ENCODE assay signal across 18 cellular contexts in the genomic region with DNA sequence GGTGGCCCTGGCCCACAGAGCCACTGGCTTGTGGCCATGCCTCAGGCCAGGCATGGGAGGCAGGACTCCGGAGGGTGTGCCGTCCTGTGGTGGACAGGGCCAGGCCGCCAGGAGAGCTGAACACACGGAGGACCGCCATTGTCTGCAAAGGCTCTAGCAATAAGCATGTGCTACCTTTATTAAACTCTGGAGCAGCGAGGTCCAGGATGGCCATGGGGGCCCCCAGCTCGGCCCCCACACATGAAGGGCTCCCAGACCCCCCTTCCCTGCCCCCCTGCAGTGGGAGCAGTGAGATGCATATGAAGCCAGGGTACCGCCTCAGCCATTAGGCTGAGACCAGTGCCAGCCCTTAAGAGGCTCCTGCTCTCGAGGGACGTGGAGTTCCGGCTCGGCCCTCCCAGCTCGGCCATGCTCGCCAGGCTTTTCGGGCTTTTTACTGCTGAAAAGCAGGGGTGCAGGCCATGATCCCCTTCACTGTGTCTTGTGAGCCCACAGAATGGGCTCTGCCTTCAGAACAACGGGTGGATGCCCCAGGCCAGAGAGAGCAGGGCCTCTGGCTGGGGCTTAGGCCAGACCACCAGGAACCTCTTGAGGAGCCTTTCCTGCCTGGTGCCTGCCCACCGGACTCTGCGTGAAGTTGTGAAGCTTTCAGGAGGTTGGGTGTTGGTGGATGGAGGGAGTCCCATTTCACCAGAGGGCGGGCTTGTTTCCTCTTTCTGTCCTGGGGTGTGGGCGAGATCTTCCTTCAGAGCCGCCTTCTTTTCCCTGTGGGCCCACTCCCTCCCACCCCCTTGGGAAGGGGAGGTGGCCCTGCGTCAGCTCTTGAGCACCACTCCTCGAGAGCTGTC. TPM values are rescaled to one million over a fixed set of nuclear protein-coding genes. Genes with fewer than 3 reads are reported as not detected.
DNase-seq lines count a peak whose midpoint lies in the region; ATAC-seq and TF ChIP-seq lines count a peak whose summit lies in the region.
"Had no signal": no experiment of that assay in that cellular context is flagged by ENCODE, and none has a peak within 500 bp of the region (broad histone marks: within the 10 kb centered on the region; RNA-seq: fewer than 3 reads in every experiment).

No MANE protein-coding gene starts in this region.

- H3K9me3 ChIP-seq in right atrium auricular region (no peaks in the 10 kb centered on the region), endodermal cell (ENCODE audit: control insufficient read depth, low read length) (no peaks in the 10 kb centered on the region), upper lobe of right lung (no peaks in the 10 kb centered on the region), transverse colon (no peaks in the 10 kb centered on the region)
- no peaks in the 10 kb centered on the region for H3K9me3 ChIP-seq in CD8-positive, alpha-beta memory T cell (ENCODE audit: low read length)

- H3K4me1 Mint-ChIP-seq in endodermal cell, result peaks cover 10% of the 10 kb centered on the region
- H3K4me1 Mint-ChIP-seq in CD8-positive, alpha-beta memory T cell, result peaks cover 23 to 46% (median 25%) of the 10 kb centered on the region in 3 donors

- H3K4me3 ChIP-seq in right atrium auricular region (no peak overlapping the region), endodermal cell (ENCODE audit: low read length) (no peak overlapping the region), upper lobe of right lung (no peak overlapping the region), transverse colon (no peak overlapping the region)
- no peak overlapping the region for H3K4me3 ChIP-seq in CD8-positive, alpha-beta memory T cell (ENCODE audit: low read length)
- H3K4me3 ChIP-seq: lung had no signal

- TF ChIP-seq POLR2A in transverse colon (IDR thresholded peaks at IDR 0.05), result no peak

- no peaks in the 10 kb centered on the region for H3K9me3 Mint-ChIP-seq in endodermal cell
- H3K9me3 Mint-ChIP-seq in CD8-positive, alpha-beta memory T cell, result no peaks in the 10 kb centered on the region
- H3K9me3 Mint-ChIP-seq: activated CD4-positive, alpha-beta memory T cell treated with anti-CD3 and anti-CD28 coated beads, Interleukin-2, amount 10 ng/mL, durations not matched to agents 7 days and 5 days; naive thymus-derived CD4-positive, alpha-beta T cell had no signal

- no peak overlapping the region for H3K27ac Mint-ChIP-seq in endodermal cell
- H3K27ac Mint-ChIP-seq in CD8-positive, alpha-beta memory T cell, result no peak overlapping the region
- H3K27ac Mint-ChIP-seq: activated CD4-positive, alpha-beta memory T cell treated with anti-CD3 and anti-CD28 coated beads, Interleukin-2, amount 10 ng/mL, durations not matched to agents 7 days and 5 days; naive thymus-derived CD4-positive, alpha-beta T cell had no signal

- TF ChIP-seq CTCF in right atrium auricular region (IDR thresholded peaks at IDR 0.05) (no peak), endodermal cell (conservative IDR thresholded peaks at IDR 0.05) (no peak), upper lobe of right lung (IDR thresholded peaks at IDR 0.05) (no peak), transverse colon (IDR thresholded peaks at IDR 0.05) (no peak)

- H3K4me1 ChIP-seq in right atrium auricular region (peaks cover 0 to 14% of the 10 kb centered on the region in 2 donors), endodermal cell (ENCODE audit: control insufficient read depth, insufficient read depth, low read length) (no peaks in the 10 kb centered on the region), upper lobe of right lung (peaks cover 9% of the 10 kb centered on the region), transverse colon (peaks cover 7 to 18% (median 14%) of the 10 kb centered on the region in 4 donors)
- no peaks in the 10 kb centered on the region for H3K4me1 ChIP-seq in CD8-positive, alpha-beta memory T cell (ENCODE audit: insufficient read depth, low read length)

- H3K36me3 Mint-ChIP-seq in endodermal cell (ENCODE audit: low read depth), result peaks cover 23% of the 10 kb centered on the region
- H3K36me3 Mint-ChIP-seq in CD8-positive, alpha-beta memory T cell, result peaks cover 0 to 20% (median 0%) of the 10 kb centered on the region in 3 donors

- CTCF ChIA-PET in CD8-positive, alpha-beta memory T cell (lab: Charles Lee), result interaction anchor here (1.3 kb wide), 1 partner anchor 13 kb away, joined by 4 read pairs; no protein-coding TSS in a partner anchor

- DNase-seq in left cardiac atrium (peak; percentile 13), right atrium auricular region (ENCODE audit: low spot score) (no peak), endodermal cell (peak; percentile 49), upper lobe of right lung (peak; percentile 61), transverse colon (no peak)
- no peak for DNase-seq in CD8-positive, alpha-beta memory T cell
- DNase-seq: activated CD4-positive, alpha-beta memory T cell treated with anti-CD3 and anti-CD28 coated beads, Interleukin-2, amount 10 ng/mL, durations not matched to agents 7 days and 5 days; activated gamma-delta T cell; amygdala; cerebellar nuclear complex; foreskin melanocyte; IMR-90; naive thymus-derived CD4-positive, alpha-beta T cell; NCI-H2081 treated with DMSO at 0.1 percent for 48 hours; NCI-H748 treated with DMSO at 0.1 percent for 48 hours had no signal

- no peak overlapping the region for H3K27ac ChIP-seq in right atrium auricular region
- H3K27ac ChIP-seq in endodermal cell (ENCODE audit: low read depth, low read length), result no peak overlapping the region
- H3K27ac ChIP-seq in upper lobe of right lung, result no peak overlapping the region
- H3K27ac ChIP-seq in transverse colon, result no peak overlapping the region
- no peak overlapping the region for H3K27ac ChIP-seq in CD8-positive, alpha-beta memory T cell (ENCODE audit: low read depth, low read length)

- peaks cover 24% of the 10 kb centered on the region for H3K36me3 ChIP-seq in right atrium auricular region
- peaks cover 16% of the 10 kb centered on the region for H3K36me3 ChIP-seq in endodermal cell (ENCODE audit: control insufficient read depth, insufficient read depth, low read length)
- H3K36me3 ChIP-seq in upper lobe of right lung, result peaks cover 27% of the 10 kb centered on the region
- no peaks in the 10 kb centered on the region for H3K36me3 ChIP-seq in transverse colon
- H3K36me3 ChIP-seq in CD8-positive, alpha-beta memory T cell (ENCODE audit: insufficient read depth, low read length), result no peaks in the 10 kb centered on the region

- 93 to 94% methylated on average over 11 to 23 of the region's 23 CpGs for WGBS in endodermal cell (ENCODE audit: insufficient coverage in 1 of 2, insufficient read length in 1 of 2), 2 experiments
- 94% methylated on average over 23 of the region's 23 CpGs; no CpG with 5 or more reads in 1 of the 2 donors for WGBS in transverse colon (ENCODE audit: low coverage in 1 of 2), 2 donors

- no peak overlapping the region for H3K4me3 Mint-ChIP-seq in endodermal cell
- H3K4me3 Mint-ChIP-seq in CD8-positive, alpha-beta memory T cell, result peak overlapping the region in 1 of 7 donors; percentile 34
- H3K4me3 Mint-ChIP-seq: activated CD4-positive, alpha-beta memory T cell treated with anti-CD3 and anti-CD28 coated beads, Interleukin-2, amount 10 ng/mL, durations not matched to agents 7 days and 5 days had no signal

- no peak overlapping the region for H3K9ac ChIP-seq in endodermal cell (ENCODE audit: extremely low read depth, low read length, poor library complexity, severe bottlenecking)

- TF ChIP-seq EP300 in transverse colon (IDR thresholded peaks at IDR 0.05; ENCODE audit: low read depth), result no peak

- no peak for ATAC-seq in left cardiac atrium
- no peak for ATAC-seq in upper lobe of right lung
- ATAC-seq: naive thymus-derived CD4-positive, alpha-beta T cell had no signal

- peaks cover 4% of the 10 kb centered on the region for H3K27me3 Mint-ChIP-seq in endodermal cell (ENCODE audit: insufficient read depth)
- no peaks in the 10 kb centered on the region for H3K27me3 Mint-ChIP-seq in CD8-positive, alpha-beta memory T cell
- H3K27me3 Mint-ChIP-seq: activated CD4-positive, alpha-beta memory T cell treated with anti-CD3 and anti-CD28 coated beads, Interleukin-2, amount 10 ng/mL, durations not matched to agents 7 days and 5 days; naive thymus-derived CD4-positive, alpha-beta T cell had no signal

- no peaks in the 10 kb centered on the region for H3K27me3 ChIP-seq in right atrium auricular region
- H3K27me3 ChIP-seq in endodermal cell (ENCODE audit: control insufficient read depth, insufficient read depth, low read length, poor library complexity, severe bottlenecking), result no peaks in the 10 kb centered on the region
- no peaks in the 10 kb centered on the region for H3K27me3 ChIP-seq in upper lobe of right lung
- H3K27me3 ChIP-seq in transverse colon, result no peaks in the 10 kb centered on the region
- no peaks in the 10 kb centered on the region for H3K27me3 ChIP-seq in CD8-positive, alpha-beta memory T cell (ENCODE audit: insufficient read depth, low read length, poor library complexity, severe bottlenecking)

- intact Hi-C loops in left cardiac atrium (cut with DNase I), result no loop called here
- intact Hi-C loops in upper lobe of right lung (cut with DNase I), result no loop called here
- intact Hi-C loops in transverse colon (cut with DNase I; ENCODE audit: low total_unique reads), result no loop called here

- in situ Hi-C loops in transverse colon (cut with MboI; ENCODE audit: low pct_ligation_motif_present in 1 of 4, low pct_unique_long_range_greater_than_20kb in 1 of 4, low sequenced_read_pairs in 3 of 4), result no loop called here

- POLR2A ChIA-PET in CD8-positive, alpha-beta memory T cell (lab: Charles Lee), result no interaction called here

RNA-seq across cellular contexts. Expression of a gene that starts 2.6 kb away (rescaled TPM):
- total RNA-seq in left cardiac atrium, result under 1 TPM in 1 of 2 donors, not detected in 1; 0.09 TPM
- 1 to 10 TPM in 1 of 2 donors, under 1 TPM in 1; 0.44 to 1.1 TPM for total RNA-seq in right atrium auricular region
- 1 to 10 TPM; 1.4 to 3.0 TPM for total RNA-seq in endodermal cell
- 1.5 TPM for polyA plus RNA-seq in endodermal cell (2013, experiment 1 of 2)
- polyA plus RNA-seq in endodermal cell (2013, experiment 2 of 2), result 1.7 TPM
- 0.26 TPM for total RNA-seq in upper lobe of right lung
- total RNA-seq in transverse colon, result under 1 TPM in 2 of 4 donors, not detected in 2; 0.68 to 0.79 TPM
- total RNA-seq in CD8-positive, alpha-beta memory T cell, result under 1 TPM; 0.15 to 0.31 TPM
- polyA plus RNA-seq in CD8-positive, alpha-beta memory T cell, result 1.5 TPM
- total RNA-seq: endothelial cell of umbilical vein, IMR-90, pulmonary artery endothelial cell had no signal

RNA-seq across cellular contexts. Expression of a gene that starts 6.8 kb away (rescaled TPM):
- total RNA-seq in left cardiac atrium, result 10 to 100 TPM; 22.4 to 38.3 TPM
- total RNA-seq in right atrium auricular region, result 10 to 100 TPM; 12.0 to 21.7 TPM
- total RNA-seq in endodermal cell, result 10 to 100 TPM; 35.5 to 38.2 TPM
- 20.3 TPM for polyA plus RNA-seq in endodermal cell (2013, experiment 1 of 2)
- polyA plus RNA-seq in endodermal cell (2013, experiment 2 of 2), result 19.3 TPM
- 34.8 TPM for total RNA-seq in upper lobe of right lung
- total RNA-seq in transverse colon, result 10 to 100 TPM; 37.2 to 53.9 (median 44.2) TPM
- total RNA-seq in CD8-positive, alpha-beta memory T cell, result 10 to 100 TPM; 52.6 to 53.8 TPM
- 24.6 TPM for polyA plus RNA-seq in CD8-positive, alpha-beta memory T cell

RNA-seq across cellular contexts. Expression of a gene that starts 27.6 kb away (rescaled TPM):
- 10 to 100 TPM; 39.2 to 44.8 TPM for total RNA-seq in left cardiac atrium
- total RNA-seq in right atrium auricular region, result 10 to 100 TPM; 29.1 to 29.8 TPM
- total RNA-seq in endodermal cell, result 10 to 100 TPM; 47.3 to 47.6 TPM
- 38.6 TPM for polyA plus RNA-seq in endodermal cell (2013, experiment 1 of 2)
- 33.5 TPM for polyA plus RNA-seq in endodermal cell (2013, experiment 2 of 2)
- 41.4 TPM for total RNA-seq in upper lobe of right lung
- total RNA-seq in transverse colon, result 10 to 100 TPM; 34.6 to 99.5 (median 52.1) TPM
- 10 to 100 TPM; 38.8 to 43.7 TPM for total RNA-seq in CD8-positive, alpha-beta memory T cell
- polyA plus RNA-seq in CD8-positive, alpha-beta memory T cell, result 20.7 TPM

RNA-seq across cellular contexts. Expression of a gene that starts 27.6 kb away (rescaled TPM):
- total RNA-seq in left cardiac atrium (10 to 100 TPM in 1 of 2 donors, 1 to 10 TPM in 1; 8.8 to 11.5 TPM), right atrium auricular region (1 to 10 TPM; 3.9 to 8.0 TPM), endodermal cell (10 to 100 TPM; 30.8 to 35.5 TPM), upper lobe of right lung (23.7 TPM), transverse colon (100 to 1,000 TPM in 1 of 4 donors, 10 to 100 TPM in 3; 12.2 to 116 (median 15.1) TPM)
- polyA plus RNA-seq in endodermal cell (2013, experiment 1 of 2), result 21.9 TPM
- polyA plus RNA-seq in endodermal cell (2013, experiment 2 of 2), result 17.2 TPM
- 1 to 10 TPM; 6.0 to 8.5 TPM for total RNA-seq in CD8-positive, alpha-beta memory T cell
- polyA plus RNA-seq in CD8-positive, alpha-beta memory T cell, result 0.31 TPM

RNA-seq across cellular contexts. Expression of a gene that starts 42.8 kb away (rescaled TPM):
- total RNA-seq in left cardiac atrium, result 10 to 100 TPM; 75.3 to 82.6 TPM
- 10 to 100 TPM; 61.1 to 67.5 TPM for total RNA-seq in right atrium auricular region
- total RNA-seq in endodermal cell, result 100 to 1,000 TPM; 188 to 216 TPM
- 90.5 TPM for polyA plus RNA-seq in endodermal cell (2013, experiment 1 of 2)
- polyA plus RNA-seq in endodermal cell (2013, experiment 2 of 2), result 84.2 TPM
- total RNA-seq in upper lobe of right lung, result 88.5 TPM
- 100 to 1,000 TPM in 3 of 4 donors, 10 to 100 TPM in 1; 53.9 to 151 (median 116) TPM for total RNA-seq in transverse colon
- total RNA-seq in CD8-positive, alpha-beta memory T cell, result 100 to 1,000 TPM; 190 to 194 TPM
- 119 TPM for polyA plus RNA-seq in CD8-positive, alpha-beta memory T cell

Comparison
In these comparisons a context has a peak if more than half of its experiments do, and no peak if none do; other contexts are left out.
1. DNase-seq: peak in left cardiac atrium (single experiment), endodermal cell (single experiment) and upper lobe of right lung (single experiment); none in right atrium auricular region (single experiment), transverse colon (single experiment) and CD8-positive, alpha-beta memory T cell (0 of 5).